Comparison of ENCODE assay signal across 9 cellular contexts in genomic region chr7:601573-602340, GRCh38.
DNase-seq lines count a peak whose midpoint lies in the region; ATAC-seq, FAIRE-seq and TF ChIP-seq lines count a peak whose summit lies in the region.
"Had no signal": no experiment of that assay in that cellular context is flagged by ENCODE, and none has a peak within 500 bp of the region (broad histone marks: within the 10 kb centered on the region; RNA-seq: fewer than 3 reads in every experiment).

No MANE protein-coding gene starts in this region.

- H2AFZ ChIP-seq in PC-9: no peak overlapping the region

- H4K20me1 ChIP-seq in PC-9 (ENCODE audit: insufficient read depth): 0 out of 2 replicates have a peak, but pooled peaks cover 3% of the 10 kb centered on the region

- H3K4me3 ChIP-seq in spleen: peak overlapping the region in 6 of 8 donors; percentile 5 to 58 (median 24)
- H3K4me3 ChIP-seq in PC-9: no peak overlapping the region

- no peaks in the 10 kb centered on the region for H3K27me3 ChIP-seq in spleen (replicated peaks in 1 of 7)
- H3K27me3 ChIP-seq in PC-9 (ENCODE audit: insufficient read depth, low read depth): no peaks in the 10 kb centered on the region

- H3K4me3 Mint-ChIP-seq in activated CD4-positive, alpha-beta memory T cell treated with anti-CD3 and anti-CD28 coated beads for 36 hours: peak overlapping the region; percentile 93
- peak overlapping the region; percentile 95 to 97 for H3K4me3 Mint-ChIP-seq in effector memory CD8-positive, alpha-beta T cell

- no peak for TF ChIP-seq POLR2A in spleen (IDR thresholded peaks at IDR 0.05)

- FAIRE-seq in RCC 7860 (lab: Jason Lieb, UNC): no peak

- peak overlapping the region; percentile 74 to 97 (median 93) for H3K27ac ChIP-seq in spleen
- no peak overlapping the region for H3K27ac ChIP-seq in PC-9

- H3K9me2 ChIP-seq in PC-9 (ENCODE audit: insufficient read depth): no peaks in the 10 kb centered on the region

- ATAC-seq in GM18498 (IDR thresholded peaks at IDR 0.05; ENCODE audit: unreplicated experiment) (peak; percentile 46), HG03066 (IDR thresholded peaks at IDR 0.05; ENCODE audit: low read depth, unreplicated experiment) (peak; percentile 55)
- ATAC-seq in effector memory CD8-positive, alpha-beta T cell (replicated peaks): peak; percentile 54
- ATAC-seq: HCT116 had no signal

- peaks cover 51% of the 10 kb centered on the region for H3K4me1 Mint-ChIP-seq in activated CD4-positive, alpha-beta memory T cell treated with anti-CD3 and anti-CD28 coated beads for 36 hours (ENCODE audit: low read depth)
- peaks cover 34 to 38% of the 10 kb centered on the region in 2 donors for H3K4me1 Mint-ChIP-seq in effector memory CD8-positive, alpha-beta T cell (ENCODE audit: low read depth in 2 of 2)

- CTCF ChIA-PET in activated CD4-positive, alpha-beta memory T cell treated with anti-CD3 and anti-CD28 coated beads for 36 hours (lab: Charles Lee): interaction anchor here (0.9 to 1.7 kb wide), 4 partner anchors 15 to 42 kb away, joined by 3 to 4 read pairs (median 4); no protein-coding TSS in a partner anchor
- CTCF ChIA-PET in PC-9 (lab: Charles Lee): no interaction called here

- WGBS in spleen, 5 donors: 2 to 7% (median 3%) methylated on average over 29 to 39 of the region's 39 CpGs

- peak overlapping the region; percentile 100 for H3K27ac Mint-ChIP-seq in activated CD4-positive, alpha-beta memory T cell treated with anti-CD3 and anti-CD28 coated beads for 36 hours
- peak overlapping the region; percentile 100 for H3K27ac Mint-ChIP-seq in effector memory CD8-positive, alpha-beta T cell

- intact Hi-C loops in activated CD4-positive, alpha-beta memory T cell treated with anti-CD3 and anti-CD28 coated beads for 36 hours (cut with micrococcal nuclease): loop anchor here (1.0 to 5.0 kb wide), 7 partner anchors 17 to 321 kb away; partner anchors contain the start of genes DNAAF5, GET4, PDGFA and SUN1
- intact Hi-C loops in spleen (cut with DNase I; ENCODE audit: low total_unique reads) (no loop called here), PC-9 (cut with micrococcal nuclease; ENCODE audit: unreplicated experiment) (no loop called here)

- peaks cover 0 to 16% (median 10%) of the 10 kb centered on the region in 8 donors for H3K9me3 ChIP-seq in spleen
- H3K9me3 ChIP-seq in PC-9 (ENCODE audit: insufficient read depth, low read depth): no peaks in the 10 kb centered on the region

- H3K9me3 Mint-ChIP-seq in activated CD4-positive, alpha-beta memory T cell treated with anti-CD3 and anti-CD28 coated beads for 36 hours: no peaks in the 10 kb centered on the region
- H3K9me3 Mint-ChIP-seq in effector memory CD8-positive, alpha-beta T cell: no peaks in the 10 kb centered on the region

- no peaks in the 10 kb centered on the region for H3K79me2 ChIP-seq in PC-9 (ENCODE audit: low read depth)

- H3K4me2 ChIP-seq in PC-9: no peak overlapping the region

- H3K36me3 Mint-ChIP-seq in activated CD4-positive, alpha-beta memory T cell treated with anti-CD3 and anti-CD28 coated beads for 36 hours: peaks cover 35% of the 10 kb centered on the region
- H3K36me3 Mint-ChIP-seq in effector memory CD8-positive, alpha-beta T cell (ENCODE audit: insufficient read depth): peaks cover 38% of the 10 kb centered on the region

- DNase-seq in activated CD4-positive, alpha-beta memory T cell treated with anti-CD3 and anti-CD28 coated beads for 36 hours: peak; percentile 97
- DNase-seq in effector memory CD8-positive, alpha-beta T cell: peak; percentile 66 to 70 (median 69)
- DNase-seq in spleen: peak; percentile 93
- no peak for DNase-seq in RCC 7860 (ENCODE audit: low spot score)
- DNase-seq in PC-9: no peak
- no peak for DNase-seq in DMS 273 (lab: John Stamatoyannopoulos, UW; ENCODE audit: unreplicated experiment)

- POLR2A ChIA-PET in activated CD4-positive, alpha-beta memory T cell treated with anti-CD3 and anti-CD28 coated beads for 36 hours (lab: Charles Lee): interaction anchor here (0.6 to 6.0 kb wide), 8 partner anchors 8 to 248 kb away, joined by 3 to 69 read pairs (median 3); partner anchors contain the start of genes DNAAF5 and PRKAR1B
- POLR2A ChIA-PET in PC-9 (lab: Charles Lee; ENCODE audit: unreplicated experiment): no interaction called here

- H3K4me1 ChIP-seq in spleen: peaks cover 38 to 70% (median 56%) of the 10 kb centered on the region in 6 donors
- H3K4me1 ChIP-seq in PC-9 (replicated peaks; ENCODE audit: insufficient read depth): no peaks in the 10 kb centered on the region

- TF ChIP-seq CTCF in spleen (IDR thresholded peaks at IDR 0.05 in 8 of 11, conservative IDR thresholded peaks at IDR 0.05 in 3 of 11) (no peak), PC-9 (conservative IDR thresholded peaks at IDR 0.05) (no peak)

- no TSS peak for BruUV-seq in PC-9 (replicated peaks; lab: Mats Ljungman, UMichigan)

- H3F3A ChIP-seq in PC-9 (ENCODE audit: insufficient read depth, low read depth): 0 out of 2 replicates have a peak, but pooled peaks cover under 1% of the 10 kb centered on the region

- no peaks in the 10 kb centered on the region for H3K27me3 Mint-ChIP-seq in activated CD4-positive, alpha-beta memory T cell treated with anti-CD3 and anti-CD28 coated beads for 36 hours
- H3K27me3 Mint-ChIP-seq in effector memory CD8-positive, alpha-beta T cell: no peaks in the 10 kb centered on the region

- H3K36me3 ChIP-seq in spleen (peaks cover 0 to 12% (median 2%) of the 10 kb centered on the region in 6 donors), PC-9 (ENCODE audit: low read depth) (no peaks in the 10 kb centered on the region)

Comparison
In these comparisons a context has a peak if more than half of its experiments do, and no peak if none do; other contexts are left out.
1. DNase-seq: peak in activated CD4-positive, alpha-beta memory T cell treated with anti-CD3 and anti-CD28 coated beads for 36 hours (single experiment), effector memory CD8-positive, alpha-beta T cell (3 of 3) and spleen (single experiment); none in RCC 7860 (single experiment), PC-9 (0 of 2) and DMS 273 (single experiment).
2. Peak in every context shown above with its lines, with median percentiles within 50 percentile points of each other: ATAC-seq.